ENCODE assay signal across 10 cellular contexts in the genomic region with DNA sequence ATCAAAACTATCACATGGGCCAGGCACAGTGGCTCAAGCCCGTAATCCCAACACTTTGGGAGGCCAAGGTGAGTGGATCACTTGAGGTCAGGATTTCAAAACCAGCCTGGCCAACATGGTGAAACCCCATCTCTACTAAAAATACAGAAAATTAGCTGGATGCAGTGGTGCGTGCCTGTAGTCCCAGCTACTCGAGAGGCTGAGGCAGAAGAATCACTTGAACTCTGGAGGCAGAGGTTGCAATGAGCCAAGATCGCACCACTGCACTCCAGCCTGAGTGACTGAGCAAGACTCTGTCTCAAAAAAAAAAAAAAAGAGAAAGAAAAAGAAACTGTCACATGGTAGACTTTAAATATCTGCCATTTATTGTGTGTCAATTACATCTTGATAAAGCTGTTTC. TPM values are rescaled to one million over a fixed set of nuclear protein-coding genes. Genes with fewer than 3 reads are reported as not detected.
A peak's percentile ranks its signal among the peaks of the same experiment; 100 is the strongest.
DNase-seq lines count a peak whose midpoint lies in the region; TF ChIP-seq lines count a peak whose summit lies in the region.
"Not testable (repeated sequence)": the region's sequence is repeated elsewhere in the genome, so short reads cannot be mapped to it uniquely, and the experiment has no call there.
"Had no signal": no experiment of that assay in that cellular context is flagged by ENCODE, and none has a peak within 500 bp of the region (broad histone marks: within the 10 kb centered on the region; RNA-seq: fewer than 3 reads in every experiment).

No MANE protein-coding gene starts in this region.

- H2AFZ ChIP-seq in neural progenitor cell (replicated peaks), result not testable (repeated sequence)

- TF ChIP-seq CTCF in neural progenitor cell (IDR thresholded peaks at IDR 0.05); thyroid gland (IDR thresholded peaks at IDR 0.05): not testable (repeated sequence)

- not testable (repeated sequence) for H3K36me3 ChIP-seq in neural progenitor cell, thyroid gland

- peaks cover 11% of the 10 kb centered on the region for H3K27me3 Mint-ChIP-seq in neural progenitor cell (ENCODE audit: insufficient read depth, low read depth)

- not testable (repeated sequence) for H3K27ac ChIP-seq in neural progenitor cell
- H3K27ac ChIP-seq in thyroid gland, result peak overlapping the region in 2 of 3 donors; percentile 56 to 63

- intact Hi-C loops in thyroid gland (cut with DNase I), result not testable (repeated sequence)

- H3K9me3 Mint-ChIP-seq in neural progenitor cell, result not testable (repeated sequence)

- not testable (repeated sequence) for TF ChIP-seq POLR2A in thyroid gland (IDR thresholded peaks at IDR 0.05)

- not testable (repeated sequence) for H3K4me3 Mint-ChIP-seq in neural progenitor cell

- H3K27ac Mint-ChIP-seq in neural progenitor cell, result peak overlapping the region; percentile 30

- not testable (repeated sequence) for H3K4me2 ChIP-seq in neural progenitor cell

- not testable (repeated sequence) for DNase-seq in neural progenitor cell (ENCODE audit: low spot score)
- DNase-seq in thyroid gland, result peak; percentile 72 to 76

- H3K9me3 ChIP-seq in neural progenitor cell (ENCODE audit: low read depth); thyroid gland: not testable (repeated sequence)

- not testable (repeated sequence) for H3K4me3 ChIP-seq in neural progenitor cell; thyroid gland (replicated peaks in 1 of 3)

- not testable (repeated sequence) for H3K9ac ChIP-seq in neural progenitor cell

- WGBS in thyroid gland, 2 donors, result 25 to 39% methylated on average over 4 of the region's 4 CpGs

- H3K27me3 ChIP-seq in neural progenitor cell, result peaks cover 21% of the 10 kb centered on the region
- not testable (repeated sequence) for H3K27me3 ChIP-seq in thyroid gland

- not testable (repeated sequence) for H3K4me1 ChIP-seq in neural progenitor cell, thyroid gland

- not testable (repeated sequence) for H3K79me2 ChIP-seq in neural progenitor cell (ENCODE audit: low read depth)

- H3F3A ChIP-seq in neural progenitor cell (ENCODE audit: low read depth), result not testable (repeated sequence)

- H3K4me1 Mint-ChIP-seq in neural progenitor cell, result not testable (repeated sequence)

- not testable (repeated sequence) for H3K36me3 Mint-ChIP-seq in neural progenitor cell

- not testable (repeated sequence) for H4K20me1 ChIP-seq in neural progenitor cell (ENCODE audit: low read depth)

RNA-seq across cellular contexts. Expression of a gene that starts 44.6 kb away (rescaled TPM):
- total RNA-seq in neural progenitor cell (ENCODE audit: low replicate concordance) (0.06 and 0.46 TPM in 2 replicates), thyroid gland (under 1 TPM in 1 of 4 donors, not detected in 3; 0.78 TPM)
- total RNA-seq: A172; B cell; Calu3; CD4-positive, alpha-beta memory T cell; CD4-positive, alpha-beta T cell; CD4-positive, CD25-positive, alpha-beta regulatory T cell; CD8-positive, alpha-beta memory T cell; CD8-positive, alpha-beta T cell had no signal
